Comparison of ENCODE assay signal across 8 cellular contexts in genomic region chrX:108091878-108092291, GRCh38. TPM values are rescaled to one million over a fixed set of nuclear protein-coding genes. Genes with fewer than 3 reads are reported as not detected.
DNase-seq lines count a peak whose midpoint lies in the region; ATAC-seq and TF ChIP-seq lines count a peak whose summit lies in the region.

No MANE protein-coding gene starts in this region.

- H3K9me3 ChIP-seq in DND-41 (ENCODE audit: insufficient read depth, low read length, severe bottlenecking), result no peaks in the 10 kb centered on the region
- no peaks in the 10 kb centered on the region for H3K9me3 ChIP-seq in iPS-15b (ENCODE audit: control insufficient read depth, insufficient read depth, low read length)

- peak overlapping the region; percentile 68 for H3K27ac ChIP-seq in DND-41 (ENCODE audit: low read length)

- H3K79me2 ChIP-seq in DND-41 (ENCODE audit: insufficient read depth, low read length), result peaks cover 35% of the 10 kb centered on the region

- no peak for TF ChIP-seq CTCF in DND-41 (IDR thresholded peaks at IDR 0.05; ENCODE audit: borderline replicate concordance, extremely low read depth, low read length, poor library complexity, severe bottlenecking)
- TF ChIP-seq CTCF in WTC11 (IDR thresholded peaks at IDR 0.05), result no peak

- H3K36me3 ChIP-seq in DND-41 (ENCODE audit: insufficient read depth, low read length) (peaks cover 15% of the 10 kb centered on the region), iPS-15b (ENCODE audit: control insufficient read depth, insufficient read depth, low read length) (no peaks in the 10 kb centered on the region)

- POLR2A ChIA-PET in WTC11 (lab: Charles Lee), result no interaction called here

- ATAC-seq in DND-41 (ENCODE audit: insufficient read depth, low read depth) (peak; percentile 25), GM19395 (IDR thresholded peaks at IDR 0.05; ENCODE audit: unreplicated experiment) (peak; percentile 52), HG03342 (IDR thresholded peaks at IDR 0.05; ENCODE audit: unreplicated experiment) (peak; percentile 33), WTC11 (peak; percentile 40)
- ATAC-seq in stimulated activated naive CD8-positive, alpha-beta T cell treated with anti-CD3 and anti-CD28 coated beads, Interleukin-15, Interleukin-2, amounts not matched to agents 100 U/mL and 50 U/mL, for 24 hours, result peak; percentile 33

- H3K9ac ChIP-seq in DND-41 (ENCODE audit: low read depth, low read length) (peak overlapping the region; percentile 60), iPS-15b (ENCODE audit: low read depth, low read length) (no peak overlapping the region)

- no peak overlapping the region for H3K27ac Mint-ChIP-seq in WTC11

- H3K9me3 Mint-ChIP-seq in WTC11, result no peaks in the 10 kb centered on the region

- no peak for DNase-seq in DND-41
- DNase-seq in WTC11 (ENCODE audit: low spot score), result no peak
- DNase-seq in stimulated activated naive CD8-positive, alpha-beta T cell treated with anti-CD3 and anti-CD28 coated beads, Interleukin-15, Interleukin-2, amounts not matched to agents 100 U/mL and 50 U/mL, for 24 hours, result peak; percentile 32
- DNase-seq in superior temporal gyrus (ENCODE audit: extremely low spot score), result no peak
- DNase-seq in DMS153 treated with DMSO at 0.1 percent for 48 hours (lab: John Stamatoyannopoulos, UW; ENCODE audit: unreplicated experiment), result no peak

- H3K27me3 Mint-ChIP-seq in WTC11 (ENCODE audit: low read depth), result no peaks in the 10 kb centered on the region; the same call in none of the 2 replicates

- H3K4me1 ChIP-seq in DND-41 (ENCODE audit: insufficient read depth, low read length) (peaks cover 22% of the 10 kb centered on the region; the same call in 1 of the 2 replicates), iPS-15b (ENCODE audit: control insufficient read depth, insufficient read depth, low read length) (peaks cover 5% of the 10 kb centered on the region)

- H3K4me1 Mint-ChIP-seq in WTC11, result no peaks in the 10 kb centered on the region

- H3K4me3 ChIP-seq in DND-41 (ENCODE audit: low read depth in 1 of 2, low read length in 2 of 2) (peak overlapping the region; percentile 59 to 80), iPS-15b (ENCODE audit: low read depth, low read length) (peak overlapping the region; percentile 94)

- CTCF ChIA-PET in WTC11 (lab: Charles Lee), result interaction anchor here (0.9 to 2.0 kb wide), 3 partner anchors 25 to 71 kb away, joined by 3 to 8 read pairs (median 4); no protein-coding TSS in a partner anchor

- no peaks in the 10 kb centered on the region; the same call in 1 of the 2 replicates for H4K20me1 ChIP-seq in DND-41 (ENCODE audit: insufficient read depth, low read length)

- H2AFZ ChIP-seq in DND-41 (ENCODE audit: low read depth, low read length), result peak overlapping the region; percentile 89

- H3K27me3 ChIP-seq in DND-41 (ENCODE audit: insufficient read depth, low read length, poor library complexity), result no peaks in the 10 kb centered on the region
- H3K27me3 ChIP-seq in iPS-15b (ENCODE audit: control insufficient read depth, insufficient read depth, low read length), result no peaks in the 10 kb centered on the region

- H3K4me3 Mint-ChIP-seq in WTC11, result no peak overlapping the region

- peaks cover 4% of the 10 kb centered on the region for H3K36me3 Mint-ChIP-seq in WTC11

- H3K4me2 ChIP-seq in DND-41 (ENCODE audit: insufficient read depth, low read length), result peak overlapping the region; percentile 89

TF ChIP-seq in WTC11, 78 proteins besides CTCF, POLR2A, EP300 and RAD21:
- no peak for TF ChIP-seq ZBTB21 (CRISPR knock-in tag; IDR thresholded peaks at IDR 0.05; ENCODE audit: borderline replicate concordance)
- TF ChIP-seq ZNF263 (CRISPR knock-in tag; IDR thresholded peaks at IDR 0.05; ENCODE audit: low read depth), result no peak
- no peak for TF ChIP-seq ATF6 (CRISPR knock-in tag; IDR thresholded peaks at IDR 0.05)
- TF ChIP-seq KAT7 (CRISPR knock-in tag; IDR thresholded peaks at IDR 0.05; ENCODE audit: borderline replicate concordance), result no peak
- TF ChIP-seq ATF3 (CRISPR knock-in tag; conservative IDR thresholded peaks at IDR 0.05), result no peak
- TF ChIP-seq TEAD1 (CRISPR knock-in tag; IDR thresholded peaks at IDR 0.05), result no peak
- no peak for TF ChIP-seq NR1H2 (CRISPR knock-in tag; IDR thresholded peaks at IDR 0.05)
- TF ChIP-seq GABPB1 (CRISPR knock-in tag; IDR thresholded peaks at IDR 0.05), result no peak
- TF ChIP-seq MLX (CRISPR knock-in tag; IDR thresholded peaks at IDR 0.05), result no peak
- TF ChIP-seq EMX1 (CRISPR knock-in tag; IDR thresholded peaks at IDR 0.05), result no peak
- TF ChIP-seq ZNF512 (CRISPR knock-in tag; IDR thresholded peaks at IDR 0.05; ENCODE audit: borderline replicate concordance), result no peak
- no peak for TF ChIP-seq ZNF423 (CRISPR knock-in tag; IDR thresholded peaks at IDR 0.05)
- no peak for TF ChIP-seq CBFB (CRISPR knock-in tag; IDR thresholded peaks at IDR 0.05; ENCODE audit: low read depth)
- no peak for TF ChIP-seq NFE2L1 (CRISPR knock-in tag; IDR thresholded peaks at IDR 0.05)
- no peak for TF ChIP-seq RELA (CRISPR knock-in tag; IDR thresholded peaks at IDR 0.05; ENCODE audit: borderline replicate concordance)
- no peak for TF ChIP-seq TEAD4 (CRISPR knock-in tag; IDR thresholded peaks at IDR 0.05)
- TF ChIP-seq FOXJ3 (CRISPR knock-in tag; IDR thresholded peaks at IDR 0.05; ENCODE audit: borderline replicate concordance), result no peak

RNA-seq across cellular contexts. Expression of gene ATG4A, which starts 0.3 kb away (rescaled TPM):
- 1.8 to 3.5 TPM (median 2.1 TPM) in 3 replicates for total RNA-seq in WTC11 (2021)

RNA-seq across cellular contexts. Expression of gene PSMD10, which starts 0.5 kb away (rescaled TPM):
- total RNA-seq in WTC11 (2021), result 49.8 to 57.5 TPM (median 56.4 TPM) in 3 replicates

RNA-seq across cellular contexts. Expression of gene VSIG1, which starts 47.0 kb away (rescaled TPM):
- total RNA-seq in WTC11 (2021), result 0.73 to 1.2 TPM (median 0.76 TPM) in 3 replicates
